In genomic region chr15:28963711-28964081, GRCh38 we compare ENCODE assay signal across 27 cellular contexts.
DNase-seq lines count a peak whose midpoint lies in the region; ATAC-seq, FAIRE-seq and TF ChIP-seq lines count a peak whose summit lies in the region.
"Had no signal": no experiment of that assay in that cellular context is flagged by ENCODE, and none has a peak within 500 bp of the region (broad histone marks: within the 10 kb centered on the region; RNA-seq: fewer than 3 reads in every experiment).

No MANE protein-coding gene starts in this region.

- ATAC-seq in HG02852 (IDR thresholded peaks at IDR 0.05; ENCODE audit: unreplicated experiment): peak; percentile 57
- ATAC-seq in stimulated activated effector memory CD8-positive, alpha-beta T cell treated with anti-CD3 and anti-CD28 coated beads, Interleukin-12 subunit alpha, Interleukin-12 subunit beta, amount 100 ng/mL, for 72 hours: peak; percentile 92
- ATAC-seq: HCT116, lower lobe of right lung had no signal

- no peak for TF ChIP-seq POLR2A in H54 (IDR thresholded peaks at IDR 0.05; ENCODE audit: low read depth, low read length)

- H3K4me1 Mint-ChIP-seq in activated T-cell treated with anti-CD3 and anti-CD28 coated beads, Interleukin-2, amount 50 U/mL, for 24 hours (ENCODE audit: low read depth): peaks cover 57% of the 10 kb centered on the region
- peaks cover 14% of the 10 kb centered on the region for H3K4me1 Mint-ChIP-seq in activated T-helper 1 cell treated with anti-CD3 and anti-CD28 coated beads, Interleukin-12 subunit alpha, Interleukin-12 subunit beta, Interleukin-2, Interleukin-4 antibody, amounts not matched to agents 30 ng/mL and 10 ng/mL and 1 ng/mL, durations not matched to agents 14 hours and 24 hours and 36 hours (ENCODE audit: low read depth)
- no peaks in the 10 kb centered on the region for H3K4me1 Mint-ChIP-seq in stimulated activated effector memory CD8-positive, alpha-beta T cell treated with anti-CD3 and anti-CD28 coated beads, Interleukin-12 subunit alpha, Interleukin-12 subunit beta, amount 100 ng/mL, for 72 hours
- H3K4me1 Mint-ChIP-seq: activated B cell treated with CpG ODN at 0.5 μM for 24 hours, IgD-negative memory B cell, nephron had no signal

- no peak for DNase-seq in activated T-cell treated with anti-CD3 and anti-CD28 coated beads, Interleukin-2, amount 50 U/mL, for 24 hours
- no peak for DNase-seq in activated T-cell treated with anti-CD3 and anti-CD28 coated beads, Interleukin-2, amount 50 U/mL, for 48 hours
- DNase-seq in activated T-helper 1 cell treated with anti-CD3 and anti-CD28 coated beads, Interleukin-12 subunit alpha, Interleukin-12 subunit beta, Interleukin-2, Interleukin-4 antibody, amounts not matched to agents 30 ng/mL and 10 ng/mL and 1 ng/mL, durations not matched to agents 14 hours and 24 hours and 36 hours (ENCODE audit: low spot score): no peak
- DNase-seq in stimulated activated effector memory CD8-positive, alpha-beta T cell treated with anti-CD3 and anti-CD28 coated beads, Interleukin-12 subunit alpha, Interleukin-12 subunit beta, amount 100 ng/mL, for 72 hours (ENCODE audit: low spot score in 2 of 2): peak in 1 of 2 donors; percentile 45
- DNase-seq in activated effector memory CD4-positive, alpha-beta T cell treated with anti-CD3 and anti-CD28 coated beads, Interleukin-2, amount 50 U/mL, for 16 hours: no peak
- DNase-seq in DMS 273 treated with DMSO at 0.1 percent for 48 hours (lab: John Stamatoyannopoulos, UW): no peak
- DNase-seq in H54 (ENCODE audit: insufficient read length, low spot score): no peak
- DNase-seq: activated B cell treated with CpG ODN at 0.5 μM for 24 hours; activated CD4-positive, alpha-beta T cell treated with anti-CD3 and anti-CD28 coated beads, Interleukin-2, amount 50 U/mL, for 4 hours; activated naive CD8-positive, alpha-beta T cell treated with anti-CD3 and anti-CD28 coated beads, Interleukin-2, amount 10 ng/mL, durations not matched to agents 7 days and 5 days; AML-193; CD4-positive, alpha-beta T cell; effector memory CD4-positive, alpha-beta T cell; erythroblast; foreskin fibroblast; lower lobe of right lung; NCI-H187; NCI-H2171 treated with DMSO at 0.1 percent for 48 hours; NCI-H524 treated with DMSO at 0.1 percent for 48 hours; Right ventricle myocardium superior; tibial artery had no signal

- no peaks in the 10 kb centered on the region for H3K27me3 Mint-ChIP-seq in activated T-cell treated with anti-CD3 and anti-CD28 coated beads, Interleukin-2, amount 50 U/mL, for 24 hours
- H3K27me3 Mint-ChIP-seq in activated T-helper 1 cell treated with anti-CD3 and anti-CD28 coated beads, Interleukin-12 subunit alpha, Interleukin-12 subunit beta, Interleukin-2, Interleukin-4 antibody, amounts not matched to agents 30 ng/mL and 10 ng/mL and 1 ng/mL, durations not matched to agents 14 hours and 24 hours and 36 hours (ENCODE audit: insufficient read depth): peaks cover 3% of the 10 kb centered on the region
- H3K27me3 Mint-ChIP-seq: activated B cell treated with CpG ODN at 0.5 μM for 24 hours; activated naive CD8-positive, alpha-beta T cell treated with anti-CD3 and anti-CD28 coated beads, Interleukin-2, amount 10 ng/mL, durations not matched to agents 7 days and 5 days; CD4-positive, alpha-beta T cell; IgD-negative memory B cell had no signal

- peaks cover 4% of the 10 kb centered on the region for H3K36me3 Mint-ChIP-seq in activated T-cell treated with anti-CD3 and anti-CD28 coated beads, Interleukin-2, amount 50 U/mL, for 24 hours (ENCODE audit: low read depth)
- no peaks in the 10 kb centered on the region for H3K36me3 Mint-ChIP-seq in activated T-helper 1 cell treated with anti-CD3 and anti-CD28 coated beads, Interleukin-12 subunit alpha, Interleukin-12 subunit beta, Interleukin-2, Interleukin-4 antibody, amounts not matched to agents 30 ng/mL and 10 ng/mL and 1 ng/mL, durations not matched to agents 14 hours and 24 hours and 36 hours (ENCODE audit: low read depth)
- H3K36me3 Mint-ChIP-seq in stimulated activated effector memory CD8-positive, alpha-beta T cell treated with anti-CD3 and anti-CD28 coated beads, Interleukin-12 subunit alpha, Interleukin-12 subunit beta, amount 100 ng/mL, for 72 hours: no peaks in the 10 kb centered on the region
- H3K36me3 Mint-ChIP-seq: IgD-negative memory B cell had no signal

- no peak for FAIRE-seq in H54 (lab: Jason Lieb, UNC)
- FAIRE-seq: A204.1, astrocyte had no signal

- H3K27ac Mint-ChIP-seq in activated T-cell treated with anti-CD3 and anti-CD28 coated beads, Interleukin-2, amount 50 U/mL, for 24 hours: peak overlapping the region; percentile 15
- peak overlapping the region; percentile 16 for H3K27ac Mint-ChIP-seq in activated T-helper 1 cell treated with anti-CD3 and anti-CD28 coated beads, Interleukin-12 subunit alpha, Interleukin-12 subunit beta, Interleukin-2, Interleukin-4 antibody, amounts not matched to agents 30 ng/mL and 10 ng/mL and 1 ng/mL, durations not matched to agents 14 hours and 24 hours and 36 hours
- no peak overlapping the region for H3K27ac Mint-ChIP-seq in stimulated activated effector memory CD8-positive, alpha-beta T cell treated with anti-CD3 and anti-CD28 coated beads, Interleukin-12 subunit alpha, Interleukin-12 subunit beta, amount 100 ng/mL, for 72 hours
- H3K27ac Mint-ChIP-seq: activated B cell treated with CpG ODN at 0.5 μM for 24 hours; activated naive CD8-positive, alpha-beta T cell treated with anti-CD3 and anti-CD28 coated beads, Interleukin-2, amount 10 ng/mL, durations not matched to agents 7 days and 5 days; CD4-positive, alpha-beta T cell; IgD-negative memory B cell; nephron had no signal

- H3K4me3 Mint-ChIP-seq in activated T-cell treated with anti-CD3 and anti-CD28 coated beads, Interleukin-2, amount 50 U/mL, for 24 hours: no peak overlapping the region
- H3K4me3 Mint-ChIP-seq in activated T-helper 1 cell treated with anti-CD3 and anti-CD28 coated beads, Interleukin-12 subunit alpha, Interleukin-12 subunit beta, Interleukin-2, Interleukin-4 antibody, amounts not matched to agents 30 ng/mL and 10 ng/mL and 1 ng/mL, durations not matched to agents 14 hours and 24 hours and 36 hours: no peak overlapping the region
- H3K4me3 Mint-ChIP-seq in stimulated activated effector memory CD8-positive, alpha-beta T cell treated with anti-CD3 and anti-CD28 coated beads, Interleukin-12 subunit alpha, Interleukin-12 subunit beta, amount 100 ng/mL, for 72 hours: no peak overlapping the region
- H3K4me3 Mint-ChIP-seq: activated B cell treated with CpG ODN at 0.5 μM for 24 hours; activated naive CD8-positive, alpha-beta T cell treated with anti-CD3 and anti-CD28 coated beads, Interleukin-2, amount 10 ng/mL, durations not matched to agents 7 days and 5 days; CD4-positive, alpha-beta T cell; IgD-negative memory B cell; nephron had no signal

- H3K9me3 Mint-ChIP-seq in activated T-cell treated with anti-CD3 and anti-CD28 coated beads, Interleukin-2, amount 50 U/mL, for 24 hours: no peaks in the 10 kb centered on the region
- H3K9me3 Mint-ChIP-seq in activated T-helper 1 cell treated with anti-CD3 and anti-CD28 coated beads, Interleukin-12 subunit alpha, Interleukin-12 subunit beta, Interleukin-2, Interleukin-4 antibody, amounts not matched to agents 30 ng/mL and 10 ng/mL and 1 ng/mL, durations not matched to agents 14 hours and 24 hours and 36 hours: no peaks in the 10 kb centered on the region
- H3K9me3 Mint-ChIP-seq in stimulated activated effector memory CD8-positive, alpha-beta T cell treated with anti-CD3 and anti-CD28 coated beads, Interleukin-12 subunit alpha, Interleukin-12 subunit beta, amount 100 ng/mL, for 72 hours: no peaks in the 10 kb centered on the region
- H3K9me3 Mint-ChIP-seq: activated B cell treated with CpG ODN at 0.5 μM for 24 hours; activated naive CD8-positive, alpha-beta T cell treated with anti-CD3 and anti-CD28 coated beads, Interleukin-2, amount 10 ng/mL, durations not matched to agents 7 days and 5 days; CD4-positive, alpha-beta T cell; nephron had no signal

- intact Hi-C loops in activated T-helper 1 cell treated with anti-CD3 and anti-CD28 coated beads, Interleukin-12 subunit alpha, Interleukin-12 subunit beta, Interleukin-2, Interleukin-4 antibody, amounts not matched to agents 30 ng/mL and 10 ng/mL and 1 ng/mL, durations not matched to agents 14 hours and 24 hours and 36 hours (cut with micrococcal nuclease): no loop called here
